In the genomic region with DNA sequence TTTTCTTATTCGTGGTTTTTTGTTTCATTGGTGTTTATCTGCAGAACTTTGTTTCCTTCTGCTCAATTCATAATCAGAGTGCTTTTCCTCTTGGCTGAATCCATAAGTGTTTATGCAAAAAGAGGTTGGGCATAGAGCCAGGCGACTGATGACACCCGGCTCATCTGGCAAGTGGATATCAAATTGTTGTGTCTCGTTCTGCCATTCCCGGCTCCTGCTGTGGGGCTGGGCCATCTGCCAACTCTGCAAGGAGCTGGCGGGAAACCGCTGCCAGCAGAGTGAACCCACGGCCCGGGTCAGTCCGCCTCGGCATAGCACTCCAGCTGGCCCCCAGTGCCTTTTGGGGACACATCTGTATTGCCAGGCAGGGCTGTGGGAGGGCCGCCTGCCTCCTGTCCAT, we compare ENCODE assay signal across 8 cellular contexts.
DNase-seq lines count a peak whose midpoint lies in the region; ATAC-seq and TF ChIP-seq lines count a peak whose summit lies in the region.
"Not testable (repeated sequence)": the region's sequence is repeated elsewhere in the genome, so short reads cannot be mapped to it uniquely, and the experiment has no call there.

No MANE protein-coding gene starts in this region.

- intact Hi-C loops in esophagus muscularis mucosa (cut with DNase I); ovary (cut with DNase I): not testable (repeated sequence)

- not testable (repeated sequence) for TF ChIP-seq POLR2A in esophagus muscularis mucosa (IDR thresholded peaks at IDR 0.05; ENCODE audit: low read depth); ovary (IDR thresholded peaks at IDR 0.05); upper lobe of left lung (IDR thresholded peaks at IDR 0.05)

- not testable (repeated sequence) for TF ChIP-seq CTCF in esophagus muscularis mucosa (IDR thresholded peaks at IDR 0.05); ovary (IDR thresholded peaks at IDR 0.05); upper lobe of left lung (IDR thresholded peaks at IDR 0.05)

- DNase-seq in DMS153 (lab: John Stamatoyannopoulos, UW) (peak; percentile 63), MG63 (peak; percentile 94), NCI-H2196 treated with DMSO at 0.1 percent for 48 hours (lab: John Stamatoyannopoulos, UW; ENCODE audit: unreplicated experiment) (peak; percentile 89), SK-N-MC (ENCODE audit: low read depth, low spot score) (peak; percentile 77), esophagus muscularis mucosa (ENCODE audit: extremely low spot score) (peak; percentile 93), inferior parietal cortex (ENCODE audit: extremely low spot score) (peak; percentile 62), ovary (peak; percentile 77 to 92 (median 89)), upper lobe of left lung (peak; percentile 21 to 81)

- H3K36me3 ChIP-seq in MG63; SK-N-MC (ENCODE audit: insufficient read depth, low read length); ovary; upper lobe of left lung: not testable (repeated sequence)
- H3K36me3 ChIP-seq in esophagus muscularis mucosa, result peaks cover 0 to 10% (median 0%) of the 10 kb centered on the region in 4 donors

- H3K9me3 ChIP-seq in MG63; SK-N-MC (ENCODE audit: low read depth, low read length); ovary: not testable (repeated sequence)
- H3K9me3 ChIP-seq in esophagus muscularis mucosa (peaks cover 0 to 11% (median 7%) of the 10 kb centered on the region in 4 donors), upper lobe of left lung (peaks cover 0 to 16% (median 6%) of the 10 kb centered on the region in 4 donors)

- TF ChIP-seq EP300 in esophagus muscularis mucosa (IDR thresholded peaks at IDR 0.05); ovary (IDR thresholded peaks at IDR 0.05); upper lobe of left lung (IDR thresholded peaks at IDR 0.05): not testable (repeated sequence)

- not testable (repeated sequence) for H3K9ac ChIP-seq in SK-N-MC (ENCODE audit: insufficient read length)

- H3K4me3 ChIP-seq in MG63, ovary, upper lobe of left lung: not testable (repeated sequence)
- H3K4me3 ChIP-seq in SK-N-MC (peak overlapping the region; percentile 47), esophagus muscularis mucosa (peak overlapping the region in 1 of 4 donors; percentile 18)

- peaks cover 5 to 12% (median 11%) of the 10 kb centered on the region in 4 donors for H3K4me1 ChIP-seq in esophagus muscularis mucosa
- not testable (repeated sequence) for H3K4me1 ChIP-seq in ovary (ENCODE audit: insufficient read depth); upper lobe of left lung

- ATAC-seq in upper lobe of left lung (ENCODE audit: low FRiP score in 2 of 2), result not testable (repeated sequence)

- H3K27me3 ChIP-seq in MG63, esophagus muscularis mucosa, ovary, upper lobe of left lung: not testable (repeated sequence)

- 47% methylated on average over 12 of the region's 12 CpGs for WGBS in esophagus muscularis mucosa
- WGBS in ovary, 3 donors, result 3 to 5% (median 3%) methylated on average over 12 of the region's 12 CpGs
- 34 to 55% methylated on average over 10 to 12 of the region's 12 CpGs for WGBS in upper lobe of left lung, 2 donors

- not testable (repeated sequence) for H3K27ac ChIP-seq in SK-N-MC
- peak overlapping the region in 2 of 4 donors; percentile 37 to 70 for H3K27ac ChIP-seq in esophagus muscularis mucosa (replicated peaks in 1 of 4)
- peak overlapping the region in 1 of 2 donors; percentile 55 for H3K27ac ChIP-seq in ovary
- H3K27ac ChIP-seq in upper lobe of left lung, result peak overlapping the region in 1 of 4 donors; percentile 30
